In genomic region chr7:94874036-94874745, GRCh38 we compare ENCODE assay signal across 16 cellular contexts.
"Had no signal": no experiment of that assay in that cellular context is flagged by ENCODE, and none has a peak within 500 bp of the region (broad histone marks: within the 10 kb centered on the region; RNA-seq: fewer than 3 reads in every experiment).

No MANE protein-coding gene starts in this region.

- H3K4me1 Mint-ChIP-seq: naive thymus-derived CD4-positive, alpha-beta T cell; nephron progenitor cell had no signal

- DNase-seq: colonic mucosa; dermis blood vessel endothelial cell; esophagus squamous epithelium; foreskin fibroblast; kidney; naive thymus-derived CD4-positive, alpha-beta T cell; nephron progenitor cell; sigmoid colon; stimulated activated naive CD4-positive, alpha-beta T cell; stomach; substantia nigra; transverse colon had no signal

- H3K4me1 ChIP-seq: colonic mucosa, esophagus squamous epithelium, gastroesophageal sphincter, right atrium auricular region, sigmoid colon, stomach, transverse colon had no signal

- H3K4me3 Mint-ChIP-seq: naive thymus-derived CD4-positive, alpha-beta T cell; nephron progenitor cell had no signal

- H3K27ac ChIP-seq: colonic mucosa, esophagus squamous epithelium, gastroesophageal sphincter, right atrium auricular region, sigmoid colon, skin epidermis, stomach, thoracic aorta, transverse colon had no signal

- H3K9me3 ChIP-seq: colonic mucosa had no signal

- H3K27me3 ChIP-seq: colonic mucosa, esophagus squamous epithelium, gastroesophageal sphincter, right atrium auricular region, sigmoid colon, stomach, transverse colon had no signal

- H3K36me3 ChIP-seq: colonic mucosa, esophagus squamous epithelium, gastroesophageal sphincter, right atrium auricular region, sigmoid colon, stomach, thoracic aorta, transverse colon had no signal

- ATAC-seq: gastroesophageal sphincter; naive thymus-derived CD4-positive, alpha-beta T cell had no signal

- H3K4me3 ChIP-seq: colonic mucosa, esophagus squamous epithelium, gastroesophageal sphincter, right atrium auricular region, sigmoid colon, skin epidermis, stomach, thoracic aorta, transverse colon had no signal
